In the genomic region with DNA sequence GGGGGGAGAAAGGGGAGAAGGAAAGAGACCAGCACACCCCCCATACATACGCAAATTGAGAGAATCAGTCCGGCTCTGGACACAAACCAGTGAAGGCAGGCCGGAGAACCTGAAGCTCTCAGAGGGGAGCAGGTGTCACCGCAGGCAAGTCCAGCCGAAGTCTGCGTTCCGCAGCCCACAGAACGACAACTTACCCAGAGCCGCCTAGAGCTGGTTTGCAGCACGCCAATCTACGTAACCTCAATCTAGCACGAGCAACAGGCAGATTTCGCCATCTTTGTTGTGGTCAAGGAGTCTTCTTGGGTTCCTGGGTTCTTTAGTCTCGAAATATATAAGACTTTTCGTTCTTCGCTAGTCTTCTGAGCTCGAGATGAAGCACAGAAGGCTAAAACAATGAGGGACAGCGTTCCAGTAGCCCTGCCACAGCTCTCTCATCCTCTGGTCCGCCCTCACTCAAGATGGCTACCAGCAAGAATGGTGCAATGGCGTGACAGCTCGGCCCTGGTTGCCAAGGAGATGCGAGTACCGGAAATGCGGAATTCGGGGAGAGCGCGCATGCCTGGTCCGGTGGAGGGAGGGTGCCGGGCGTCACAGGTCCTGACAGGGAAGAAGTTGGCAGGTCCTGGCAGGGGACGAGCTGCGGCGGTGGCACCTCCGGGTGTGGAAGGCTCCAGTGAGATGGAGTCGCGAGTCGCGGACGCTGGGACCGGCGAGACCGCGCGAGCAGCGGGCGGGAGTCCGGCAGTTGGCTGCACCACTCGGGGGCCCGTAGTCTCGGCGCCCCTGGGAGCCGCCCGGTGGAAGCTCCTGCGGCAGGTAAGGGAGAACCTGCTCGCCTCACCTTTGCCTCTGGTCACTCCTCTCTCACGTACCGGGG, we compare ENCODE assay signal across 1 cellular context.
TF ChIP-seq lines count a peak whose summit lies in the region.

CAMKMT (plus strand) TSS at position 618 of the 877 bp plus-strand sequence.
PREPL (minus strand) TSS at position 165 of the 877 bp plus-strand sequence. CDS start 15,152 bp downstream, outside the sequence.

TF ChIP-seq in HEK293, 187 proteins besides CTCF, POLR2A, EP300 and RAD21 (continued from another document):
- TF ChIP-seq, protein P1, sequence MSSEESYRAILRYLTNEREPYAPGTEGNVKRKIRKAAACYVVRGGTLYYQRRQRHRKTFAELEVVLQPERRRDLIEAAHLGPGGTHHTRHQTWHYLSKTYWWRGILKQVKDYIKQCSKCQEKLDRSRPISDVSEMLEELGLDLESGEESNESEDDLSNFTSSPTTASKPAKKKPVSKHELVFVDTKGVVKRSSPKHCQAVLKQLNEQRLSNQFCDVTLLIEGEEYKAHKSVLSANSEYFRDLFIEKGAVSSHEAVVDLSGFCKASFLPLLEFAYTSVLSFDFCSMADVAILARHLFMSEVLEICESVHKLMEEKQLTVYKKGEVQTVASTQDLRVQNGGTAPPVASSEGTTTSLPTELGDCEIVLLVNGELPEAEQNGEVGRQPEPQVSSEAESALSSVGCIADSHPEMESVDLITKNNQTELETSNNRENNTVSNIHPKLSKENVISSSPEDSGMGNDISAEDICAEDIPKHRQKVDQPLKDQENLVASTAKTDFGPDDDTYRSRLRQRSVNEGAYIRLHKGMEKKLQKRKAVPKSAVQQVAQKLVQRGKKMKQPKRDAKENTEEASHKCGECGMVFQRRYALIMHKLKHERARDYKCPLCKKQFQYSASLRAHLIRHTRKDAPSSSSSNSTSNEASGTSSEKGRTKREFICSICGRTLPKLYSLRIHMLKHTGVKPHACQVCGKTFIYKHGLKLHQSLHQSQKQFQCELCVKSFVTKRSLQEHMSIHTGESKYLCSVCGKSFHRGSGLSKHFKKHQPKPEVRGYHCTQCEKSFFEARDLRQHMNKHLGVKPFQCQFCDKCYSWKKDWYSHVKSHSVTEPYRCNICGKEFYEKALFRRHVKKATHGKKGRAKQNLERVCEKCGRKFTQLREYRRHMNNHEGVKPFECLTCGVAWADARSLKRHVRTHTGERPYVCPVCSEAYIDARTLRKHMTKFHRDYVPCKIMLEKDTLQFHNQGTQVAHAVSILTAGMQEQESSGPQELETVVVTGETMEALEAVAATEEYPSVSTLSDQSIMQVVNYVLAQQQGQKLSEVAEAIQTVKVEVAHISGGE (tag by site-specific recombination; conservative IDR thresholded peaks at IDR 0.05; ENCODE audit: low read depth) = peak; percentile 91
- TF ChIP-seq ZNF501 (tag by site-specific recombination; IDR thresholded peaks at IDR 0.05) = peak; percentile 56; the same call in 1 of the 2 replicates
- no peak for TF ChIP-seq ZNF202 (tag by site-specific recombination; IDR thresholded peaks at IDR 0.05; ENCODE audit: borderline replicate concordance)
- TF ChIP-seq ZNF335 (tag by site-specific recombination; conservative IDR thresholded peaks at IDR 0.05) = peak; percentile 81
- TF ChIP-seq YY1 (tag by site-specific recombination; IDR thresholded peaks at IDR 0.05) = peak; percentile 98
- peak; percentile 88 for TF ChIP-seq ZNF76 (tag by site-specific recombination; IDR thresholded peaks at IDR 0.05; ENCODE audit: borderline replicate concordance, low read depth)
- TF ChIP-seq, protein P2, sequence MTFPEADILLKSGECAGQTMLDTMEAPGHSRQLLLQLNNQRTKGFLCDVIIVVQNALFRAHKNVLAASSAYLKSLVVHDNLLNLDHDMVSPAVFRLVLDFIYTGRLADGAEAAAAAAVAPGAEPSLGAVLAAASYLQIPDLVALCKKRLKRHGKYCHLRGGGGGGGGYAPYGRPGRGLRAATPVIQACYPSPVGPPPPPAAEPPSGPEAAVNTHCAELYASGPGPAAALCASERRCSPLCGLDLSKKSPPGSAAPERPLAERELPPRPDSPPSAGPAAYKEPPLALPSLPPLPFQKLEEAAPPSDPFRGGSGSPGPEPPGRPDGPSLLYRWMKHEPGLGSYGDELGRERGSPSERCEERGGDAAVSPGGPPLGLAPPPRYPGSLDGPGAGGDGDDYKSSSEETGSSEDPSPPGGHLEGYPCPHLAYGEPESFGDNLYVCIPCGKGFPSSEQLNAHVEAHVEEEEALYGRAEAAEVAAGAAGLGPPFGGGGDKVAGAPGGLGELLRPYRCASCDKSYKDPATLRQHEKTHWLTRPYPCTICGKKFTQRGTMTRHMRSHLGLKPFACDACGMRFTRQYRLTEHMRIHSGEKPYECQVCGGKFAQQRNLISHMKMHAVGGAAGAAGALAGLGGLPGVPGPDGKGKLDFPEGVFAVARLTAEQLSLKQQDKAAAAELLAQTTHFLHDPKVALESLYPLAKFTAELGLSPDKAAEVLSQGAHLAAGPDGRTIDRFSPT (tag by site-specific recombination; IDR thresholded peaks at IDR 0.05) = peak; percentile 41; the same call in 1 of the 2 replicates
- TF ChIP-seq ZBTB26 (tag by site-specific recombination; optimal IDR thresholded peaks at IDR 0.05) = peak; percentile 81
- peak; percentile 91 for TF ChIP-seq ZNF629 (tag by site-specific recombination; IDR thresholded peaks at IDR 0.05)
- TF ChIP-seq ZNF692 (tag by site-specific recombination; IDR thresholded peaks at IDR 0.05) = no peak
- TF ChIP-seq ZNF518A (tag by site-specific recombination; conservative IDR thresholded peaks at IDR 0.05; ENCODE audit: low read depth) = peak; percentile 58
- 0 out of 2 replicates have a peak, but pooled peaks have one; percentile 16 for TF ChIP-seq ZNF664 (tag by site-specific recombination; IDR thresholded peaks at IDR 0.05)
- no peak; the same call in 1 of the 2 replicates for TF ChIP-seq OVOL3 (tag by site-specific recombination; IDR thresholded peaks at IDR 0.05)
- TF ChIP-seq ZNF621 (tag by site-specific recombination; IDR thresholded peaks at IDR 0.05) = no peak
- TF ChIP-seq ZNF394 (tag by site-specific recombination; IDR thresholded peaks at IDR 0.05; ENCODE audit: borderline replicate concordance) = 0 out of 2 replicates have a peak, but pooled peaks have one; percentile 15
- no peak for TF ChIP-seq KLF10 (tag by site-specific recombination; IDR thresholded peaks at IDR 0.05)
- TF ChIP-seq ZNF324 (tag by site-specific recombination; IDR thresholded peaks at IDR 0.05) = no peak; the same call in 1 of the 2 replicates
- TF ChIP-seq ZNF16 (tag by site-specific recombination; IDR thresholded peaks at IDR 0.05; ENCODE audit: low read depth) = no peak
- TF ChIP-seq SCRT1 (tag by site-specific recombination; IDR thresholded peaks at IDR 0.05; ENCODE audit: borderline replicate concordance) = peak; percentile 96
- peak; percentile 67 for TF ChIP-seq SP2 (tag by site-specific recombination; IDR thresholded peaks at IDR 0.05)
- no peak for TF ChIP-seq ZNF791 (tag by site-specific recombination; IDR thresholded peaks at IDR 0.05)
- TF ChIP-seq ZNF24 (tag by site-specific recombination; IDR thresholded peaks at IDR 0.05) = peak; percentile 85
- TF ChIP-seq ZSCAN30 (tag by site-specific recombination; IDR thresholded peaks at IDR 0.05) = peak; percentile 65; the same call in 1 of the 2 replicates
- no peak for TF ChIP-seq ZNF785 (tag by site-specific recombination; IDR thresholded peaks at IDR 0.05)
